ENCODE assay signal across 2 cellular contexts in the genomic region with DNA sequence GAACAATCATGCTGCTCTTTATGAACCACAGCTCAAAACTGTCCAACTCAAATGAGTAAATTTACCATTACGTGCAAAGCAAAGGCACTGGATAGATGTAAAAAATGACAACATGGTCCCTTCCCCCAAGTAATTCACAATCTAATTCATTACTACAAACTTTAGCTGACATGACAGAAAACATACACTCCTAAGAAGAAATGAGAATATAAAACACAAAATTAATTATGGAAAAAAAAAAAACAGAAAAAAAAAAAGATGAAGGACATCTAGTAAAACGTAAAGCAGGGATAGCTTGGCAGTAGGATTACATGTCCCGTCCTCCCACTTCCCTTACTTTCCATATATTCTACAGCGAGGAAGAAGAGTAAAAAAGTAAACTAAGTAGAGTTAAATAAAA.
A peak's percentile ranks its signal among the peaks of the same experiment; 100 is the strongest.
TF ChIP-seq lines count a peak whose summit lies in the region.

No MANE protein-coding gene starts in this region.

TF ChIP-seq in HEK293, 187 proteins besides CTCF, POLR2A, EP300 and RAD21:
- peak; percentile 62; the same call in 1 of the 2 replicates for TF ChIP-seq ZNF362 (tag by site-specific recombination; IDR thresholded peaks at IDR 0.05)
- TF ChIP-seq, protein P1, sequence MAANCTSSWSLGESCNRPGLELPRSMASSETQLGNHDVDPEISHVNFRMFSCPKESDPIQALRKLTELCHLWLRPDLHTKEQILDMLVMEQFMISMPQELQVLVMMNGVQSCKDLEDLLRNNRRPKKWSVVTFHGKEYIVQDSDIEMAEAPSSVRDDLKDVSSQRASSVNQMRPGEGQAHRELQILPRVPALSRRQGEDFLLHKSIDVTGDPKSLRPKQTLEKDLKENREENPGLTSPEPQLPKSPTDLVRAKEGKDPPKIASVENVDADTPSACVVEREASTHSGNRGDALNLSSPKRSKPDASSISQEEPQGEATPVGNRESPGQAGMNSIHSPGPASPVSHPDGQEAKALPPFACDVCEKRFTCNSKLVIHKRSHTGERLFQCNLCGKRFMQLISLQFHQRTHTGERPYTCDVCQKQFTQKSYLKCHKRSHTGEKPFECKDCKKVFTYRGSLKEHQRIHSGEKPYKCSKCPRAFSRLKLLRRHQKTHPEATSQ (tag by site-specific recombination; IDR thresholded peaks at IDR 0.05): no peak

TF ChIP-seq in K562, 482 proteins besides CTCF, POLR2A, EP300 and RAD21:
- TF ChIP-seq, protein P2, sequence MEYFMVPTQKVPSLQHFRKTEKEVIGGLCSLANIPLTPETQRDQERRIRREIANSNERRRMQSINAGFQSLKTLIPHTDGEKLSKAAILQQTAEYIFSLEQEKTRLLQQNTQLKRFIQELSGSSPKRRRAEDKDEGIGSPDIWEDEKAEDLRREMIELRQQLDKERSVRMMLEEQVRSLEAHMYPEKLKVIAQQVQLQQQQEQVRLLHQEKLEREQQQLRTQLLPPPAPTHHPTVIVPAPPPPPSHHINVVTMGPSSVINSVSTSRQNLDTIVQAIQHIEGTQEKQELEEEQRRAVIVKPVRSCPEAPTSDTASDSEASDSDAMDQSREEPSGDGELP (CRISPR knock-in tag; IDR thresholded peaks at IDR 0.05; ENCODE audit: borderline replicate concordance): no peak
- peak; percentile 70 for TF ChIP-seq C11orf30 (IDR thresholded peaks at IDR 0.05; ENCODE audit: low read depth)
- no peak for TF ChIP-seq MAZ (CRISPR knock-in tag; conservative IDR thresholded peaks at IDR 0.05 in 1 of 2, IDR thresholded peaks at IDR 0.05 in 1 of 2)
- peak; percentile 94 for TF ChIP-seq ZNF316 (IDR thresholded peaks at IDR 0.05)
- TF ChIP-seq IFI16 (CRISPR knock-in tag; IDR thresholded peaks at IDR 0.05): no peak
- TF ChIP-seq MAFK (IDR thresholded peaks at IDR 0.05; ENCODE audit: low read length): peak; percentile 56; the same call in 1 of the 2 replicates
- TF ChIP-seq MAFF (IDR thresholded peaks at IDR 0.05; ENCODE audit: low read length): peak; percentile 61; the same call in 1 of the 2 replicates
- TF ChIP-seq MAFG (tag; conservative IDR thresholded peaks at IDR 0.05): peak; percentile 68; the same call in 1 of the 2 replicates
- TF ChIP-seq ZNF766 (CRISPR knock-in tag; conservative IDR thresholded peaks at IDR 0.05): no peak
